ENCODE assay signal across 9 cellular contexts in genomic region chr16:47644166-47644565, GRCh38.
DNase-seq lines count a peak whose midpoint lies in the region; ATAC-seq and TF ChIP-seq lines count a peak whose summit lies in the region.
"Had no signal": no experiment of that assay in that cellular context is flagged by ENCODE, and none has a peak within 500 bp of the region (broad histone marks: within the 10 kb centered on the region; RNA-seq: fewer than 3 reads in every experiment).

No MANE protein-coding gene starts in this region.

- peak; percentile 78 for DNase-seq in GM23248
- no peak for DNase-seq in SK-N-SH
- DNase-seq in fibroblast of the aortic adventitia (ENCODE audit: low read depth) = peak; percentile 86
- peak; percentile 7 for DNase-seq in renal cortical epithelial cell (ENCODE audit: low read depth)
- no peak for DNase-seq in NCI-H524 (lab: John Stamatoyannopoulos, UW)
- DNase-seq in superior temporal gyrus (ENCODE audit: extremely low spot score) = no peak
- DNase-seq: activated CD4-positive, alpha-beta T cell treated with anti-CD3 and anti-CD28 coated beads for 1 hour; Peyer's patch had no signal

- no peak for ATAC-seq in HG03097 (IDR thresholded peaks at IDR 0.05; ENCODE audit: low FRiP score, unreplicated experiment)

- H3K36me3 ChIP-seq in GM23248 (ENCODE audit: low read depth) (peaks cover 5% of the 10 kb centered on the region; the same call in 1 of the 2 replicates), SK-N-SH (replicated peaks in 1 of 2; ENCODE audit: control insufficient read depth in 1 of 2, insufficient read depth in 2 of 2, low read length in 1 of 2) (peaks cover 7% of the 10 kb centered on the region in 2 experiments)

- H3K4me1 ChIP-seq in GM23248 (ENCODE audit: insufficient read depth) = peaks cover 16% of the 10 kb centered on the region
- peaks cover 0 to 12% of the 10 kb centered on the region in 2 experiments; a peak in 1 of 4 replicates for H3K4me1 ChIP-seq in SK-N-SH (ENCODE audit: control insufficient read depth in 1 of 2, insufficient read depth in 2 of 2, low read depth in 1 of 2, low read length in 1 of 2)
- H3K4me1 ChIP-seq: Peyer's patch had no signal

- TF ChIP-seq EP300 in SK-N-SH (IDR thresholded peaks at IDR 0.05; ENCODE audit: borderline replicate concordance in 1 of 2, low read depth in 1 of 2, low read length in 1 of 2) = no peak

- CTCF ChIA-PET in SK-N-SH (lab: Yijun Ruan, JAX) = no interaction called here

- no peak overlapping the region for H3K4me3 ChIP-seq in GM23248
- H3K4me3 ChIP-seq in SK-N-SH (ENCODE audit: low read depth in 2 of 2, low read length in 1 of 2) = no peak overlapping the region
- H3K4me3 ChIP-seq in fibroblast of the aortic adventitia (ENCODE audit: low read depth, low read length) = no peak overlapping the region
- H3K4me3 ChIP-seq: Peyer's patch had no signal

- in situ Hi-C loops in GM23248 (cut with MboI) = no loop called here

- H3K9me3 ChIP-seq in GM23248 (ENCODE audit: low read depth) (no peaks in the 10 kb centered on the region), SK-N-SH (no peaks in the 10 kb centered on the region)
- H3K9me3 ChIP-seq: Peyer's patch had no signal

- POLR2A ChIA-PET in SK-N-SH (lab: Yijun Ruan, JAX) = no interaction called here

- H4K20me1 ChIP-seq in GM23248 (ENCODE audit: insufficient read depth) = no peaks in the 10 kb centered on the region
- H4K20me1 ChIP-seq in SK-N-SH (ENCODE audit: insufficient read depth) = no peaks in the 10 kb centered on the region

- H3K27me3 ChIP-seq in GM23248 (replicated peaks; ENCODE audit: insufficient read depth) (no peaks in the 10 kb centered on the region), SK-N-SH (ENCODE audit: insufficient read depth) (no peaks in the 10 kb centered on the region)
- H3K27me3 ChIP-seq: Peyer's patch had no signal

- no peak overlapping the region for H3K27ac ChIP-seq in GM23248
- no peak overlapping the region for H3K27ac ChIP-seq in SK-N-SH (ENCODE audit: low read depth in 2 of 2, low read length in 1 of 2)
- H3K27ac ChIP-seq: Peyer's patch had no signal

- H3F3A ChIP-seq in GM23248 (ENCODE audit: insufficient read depth) (peaks cover 9% of the 10 kb centered on the region), SK-N-SH (replicated peaks; ENCODE audit: insufficient read depth) (peaks cover 10% of the 10 kb centered on the region)

- no peaks in the 10 kb centered on the region for H3K79me2 ChIP-seq in GM23248 (ENCODE audit: insufficient read depth)
- H3K79me2 ChIP-seq in SK-N-SH (ENCODE audit: insufficient read depth) = no peaks in the 10 kb centered on the region

- TF ChIP-seq CTCF in SK-N-SH (IDR thresholded peaks at IDR 0.05) (no peak), fibroblast of the aortic adventitia (IDR thresholded peaks at IDR 0.05; ENCODE audit: insufficient read depth, low read length) (no peak)

- no peak for TF ChIP-seq RAD21 in SK-N-SH (IDR thresholded peaks at IDR 0.05; ENCODE audit: low read length)

- peak overlapping the region; percentile 17 for H3K4me2 ChIP-seq in GM23248 (ENCODE audit: unreplicated experiment)
- H3K4me2 ChIP-seq in SK-N-SH = peak overlapping the region; percentile 41; the same call in 1 of the 2 replicates

- WGBS in GM23248 (ENCODE audit: low coverage in 1 of 2, low lambda C conversion rate in 2 of 2, missing lambda C conversion rate in 2 of 2), 2 experiments = 63 to 70% methylated on average over 2 of the region's 2 CpGs
- 66% methylated on average over 2 of the region's 2 CpGs for WGBS in SK-N-SH (ENCODE audit: low lambda C conversion rate)

- no peak overlapping the region for H3K9ac ChIP-seq in GM23248
- H3K9ac ChIP-seq in SK-N-SH = no peak overlapping the region

- no peak overlapping the region for H2AFZ ChIP-seq in GM23248
- H2AFZ ChIP-seq in SK-N-SH (ENCODE audit: low read depth) = no peak overlapping the region

- H3K9me2 ChIP-seq in GM23248 (ENCODE audit: insufficient read depth) (no peaks in the 10 kb centered on the region), SK-N-SH (no peaks in the 10 kb centered on the region)

TF ChIP-seq in SK-N-SH, 30 proteins besides CTCF, POLR2A, EP300 and RAD21:
- TF ChIP-seq PBX3 (IDR thresholded peaks at IDR 0.05) (peak; percentile 29; the same call in 1 of the 2 replicates), FOXM1 (IDR thresholded peaks at IDR 0.05; ENCODE audit: low read depth) (no peak), TCF12 (IDR thresholded peaks at IDR 0.05) (peak; percentile 21; the same call in 1 of the 2 replicates), NFIC (IDR thresholded peaks at IDR 0.05; ENCODE audit: borderline replicate concordance) (peak; percentile 78)
- TF ChIP-seq, protein P1, sequence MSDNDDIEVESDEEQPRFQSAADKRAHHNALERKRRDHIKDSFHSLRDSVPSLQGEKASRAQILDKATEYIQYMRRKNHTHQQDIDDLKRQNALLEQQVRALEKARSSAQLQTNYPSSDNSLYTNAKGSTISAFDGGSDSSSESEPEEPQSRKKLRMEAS (IDR thresholded peaks at IDR 0.05; ENCODE audit: low read depth) = no peak

Comparison
In these comparisons a context has a peak if more than half of its experiments do, and no peak if none do; other contexts are left out.
1. DNase-seq: peak in GM23248 (single experiment), fibroblast of the aortic adventitia (single experiment) and renal cortical epithelial cell (single experiment); none in SK-N-SH (single experiment), NCI-H524 (0 of 2) and superior temporal gyrus (single experiment).